13 cellular contexts compared by ENCODE assay signal in the genomic region with DNA sequence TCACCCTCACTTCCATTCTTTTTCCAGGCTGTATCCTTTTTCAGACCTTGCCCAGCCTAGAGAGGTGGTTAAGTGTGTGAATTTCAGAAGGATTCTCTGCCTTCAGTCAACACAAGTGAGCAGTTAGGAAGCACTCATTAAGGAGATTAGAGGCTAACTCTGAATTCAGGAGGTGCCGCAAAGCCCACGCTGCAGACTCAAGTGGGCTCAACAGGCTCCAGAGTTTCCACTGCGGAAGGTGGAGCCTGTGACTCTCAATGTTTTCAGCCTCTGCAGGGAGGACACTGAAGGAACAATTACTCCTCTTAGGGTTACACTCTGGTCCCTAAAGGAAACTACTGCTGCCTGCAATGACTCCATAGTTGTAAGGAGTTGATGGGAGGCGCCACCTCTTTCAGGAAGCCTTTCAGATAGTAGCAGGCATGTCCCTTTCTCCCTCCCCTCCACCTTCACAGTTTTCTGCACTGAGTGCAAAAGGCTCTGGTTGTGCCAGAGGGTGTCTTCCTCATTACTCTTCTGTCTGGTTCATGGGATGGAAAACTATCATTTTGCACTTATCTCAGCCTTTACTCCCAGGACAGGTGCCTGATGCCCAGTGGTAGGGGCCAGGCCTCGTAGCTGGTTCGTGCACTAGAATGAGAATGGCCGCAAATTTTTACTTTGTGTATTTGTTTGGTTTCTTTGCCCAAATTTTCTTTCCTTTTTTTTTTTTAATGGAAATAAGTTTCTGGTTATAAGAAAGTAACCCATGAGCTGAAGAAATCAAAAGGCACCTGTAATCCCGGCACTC. TPM values are rescaled to one million over a fixed set of nuclear protein-coding genes. Genes with fewer than 3 reads are reported as not detected.
DNase-seq lines count a peak whose midpoint lies in the region; ATAC-seq and TF ChIP-seq lines count a peak whose summit lies in the region.
"Had no signal": no experiment of that assay in that cellular context is flagged by ENCODE, and none has a peak within 500 bp of the region (broad histone marks: within the 10 kb centered on the region; RNA-seq: fewer than 3 reads in every experiment).

No MANE protein-coding gene starts in this region.

- H3K27ac ChIP-seq in CD4-positive, alpha-beta T cell (ENCODE audit: low read depth, low read length), result no peak overlapping the region
- H3K27ac ChIP-seq in SJCRH30 (peak overlapping the region; percentile 97), left ventricle myocardium inferior (replicated peaks) (peak overlapping the region; percentile 97), sigmoid colon (peak overlapping the region; percentile 87 to 94 (median 90))
- H3K27ac ChIP-seq: foreskin keratinocyte had no signal

- peak overlapping the region; percentile 62 for H3K27ac Mint-ChIP-seq in CD4-positive, alpha-beta T cell
- no peak overlapping the region for H3K27ac Mint-ChIP-seq in activated T-helper 2 cell treated with anti-CD3 and anti-CD28 coated beads, Interferon-gamma antibody, Interleukin-2, Interleukin-4, amounts not matched to agents 10 μg/mL and 5 μg/mL and 100 μg/mL, durations not matched to agents 14 hours and 24 hours and 36 hours
- H3K27ac Mint-ChIP-seq: activated CD4-positive, alpha-beta memory T cell treated with anti-CD3 and anti-CD28 coated beads for 36 hours; activated naive CD8-positive, alpha-beta T cell had no signal

- CTCF ChIA-PET in CD4-positive, alpha-beta T cell (lab: Charles Lee), result no interaction called here

- WGBS in sigmoid colon, 2 donors, result 90 to 92% methylated on average over 8 of the region's 8 CpGs

- no peak for DNase-seq in CD4-positive, alpha-beta T cell
- DNase-seq in SJCRH30, result no peak
- no peak for DNase-seq in left ventricle myocardium inferior
- no peak for DNase-seq in sigmoid colon
- no peak for DNase-seq in hepatic stellate cell (ENCODE audit: low spot score)
- no peak for DNase-seq in activated T-helper 2 cell treated with anti-CD3 and anti-CD28 coated beads, Interferon-gamma antibody, Interleukin-2, Interleukin-4, amounts not matched to agents 10 μg/mL and 5 μg/mL and 100 μg/mL, durations not matched to agents 14 hours and 24 hours and 36 hours (ENCODE audit: low spot score)
- DNase-seq in SW 1271 (lab: John Stamatoyannopoulos, UW), result no peak
- DNase-seq: activated CD4-positive, alpha-beta memory T cell treated with anti-CD3 and anti-CD28 coated beads for 36 hours; NCI-H2171; occipital lobe had no signal

- no peaks in the 10 kb centered on the region for H3K27me3 ChIP-seq in CD4-positive, alpha-beta T cell (ENCODE audit: control insufficient read depth, insufficient read depth, low read length)
- H3K27me3 ChIP-seq in SJCRH30 (no peaks in the 10 kb centered on the region), left ventricle myocardium inferior (ENCODE audit: low read depth) (no peaks in the 10 kb centered on the region), sigmoid colon (no peaks in the 10 kb centered on the region)

- H3K9me3 Mint-ChIP-seq in CD4-positive, alpha-beta T cell, result no peaks in the 10 kb centered on the region
- no peaks in the 10 kb centered on the region for H3K9me3 Mint-ChIP-seq in activated T-helper 2 cell treated with anti-CD3 and anti-CD28 coated beads, Interferon-gamma antibody, Interleukin-2, Interleukin-4, amounts not matched to agents 10 μg/mL and 5 μg/mL and 100 μg/mL, durations not matched to agents 14 hours and 24 hours and 36 hours
- H3K9me3 Mint-ChIP-seq: activated CD4-positive, alpha-beta memory T cell treated with anti-CD3 and anti-CD28 coated beads for 36 hours had no signal

- no peak overlapping the region for H3K4me3 ChIP-seq in SJCRH30
- H3K4me3 ChIP-seq in left ventricle myocardium inferior, result no peak overlapping the region
- no peak overlapping the region for H3K4me3 ChIP-seq in sigmoid colon

- no peak for TF ChIP-seq POLR2A in sigmoid colon (IDR thresholded peaks at IDR 0.05)

- TF ChIP-seq CTCF in CD4-positive, alpha-beta T cell (IDR thresholded peaks at IDR 0.05), result no peak
- no peak for TF ChIP-seq CTCF in left ventricle myocardium inferior (IDR thresholded peaks at IDR 0.05; ENCODE audit: borderline replicate concordance)
- TF ChIP-seq CTCF in sigmoid colon (IDR thresholded peaks at IDR 0.05), result no peak

- H3K27me3 Mint-ChIP-seq in CD4-positive, alpha-beta T cell, result no peaks in the 10 kb centered on the region
- H3K27me3 Mint-ChIP-seq in activated T-helper 2 cell treated with anti-CD3 and anti-CD28 coated beads, Interferon-gamma antibody, Interleukin-2, Interleukin-4, amounts not matched to agents 10 μg/mL and 5 μg/mL and 100 μg/mL, durations not matched to agents 14 hours and 24 hours and 36 hours (ENCODE audit: low read depth), result peaks cover 29% of the 10 kb centered on the region
- H3K27me3 Mint-ChIP-seq: activated CD4-positive, alpha-beta memory T cell treated with anti-CD3 and anti-CD28 coated beads for 36 hours; activated naive CD8-positive, alpha-beta T cell had no signal

- peaks cover 38% of the 10 kb centered on the region for H3K4me1 Mint-ChIP-seq in CD4-positive, alpha-beta T cell (ENCODE audit: low read depth)
- no peaks in the 10 kb centered on the region for H3K4me1 Mint-ChIP-seq in activated T-helper 2 cell treated with anti-CD3 and anti-CD28 coated beads, Interferon-gamma antibody, Interleukin-2, Interleukin-4, amounts not matched to agents 10 μg/mL and 5 μg/mL and 100 μg/mL, durations not matched to agents 14 hours and 24 hours and 36 hours (ENCODE audit: low read depth)

- H3K36me3 ChIP-seq in SJCRH30 (peaks cover 3% of the 10 kb centered on the region; the same call in 1 of the 2 replicates), left ventricle myocardium inferior (peaks cover 9% of the 10 kb centered on the region), sigmoid colon (no peaks in the 10 kb centered on the region)

- H3K4me3 Mint-ChIP-seq in CD4-positive, alpha-beta T cell, result no peak overlapping the region
- no peak overlapping the region for H3K4me3 Mint-ChIP-seq in activated T-helper 2 cell treated with anti-CD3 and anti-CD28 coated beads, Interferon-gamma antibody, Interleukin-2, Interleukin-4, amounts not matched to agents 10 μg/mL and 5 μg/mL and 100 μg/mL, durations not matched to agents 14 hours and 24 hours and 36 hours (ENCODE audit: low read depth)
- H3K4me3 Mint-ChIP-seq: activated CD4-positive, alpha-beta memory T cell treated with anti-CD3 and anti-CD28 coated beads for 36 hours; activated naive CD8-positive, alpha-beta T cell had no signal

- no peaks in the 10 kb centered on the region for H3K9me3 ChIP-seq in CD4-positive, alpha-beta T cell (ENCODE audit: control insufficient read depth, low read length)
- H3K9me3 ChIP-seq in SJCRH30 (replicated peaks) (no peaks in the 10 kb centered on the region), left ventricle myocardium inferior (replicated peaks) (no peaks in the 10 kb centered on the region), sigmoid colon (no peaks in the 10 kb centered on the region)

- ATAC-seq in CD4-positive, alpha-beta T cell (ENCODE audit: poor library complexity), result no peak
- ATAC-seq in activated CD4-positive, CD25-positive, alpha-beta regulatory T cell treated with anti-CD3 and anti-CD28 coated beads, Interleukin-2, amount 50 U/mL, for 24 hours, result no peak

- POLR2A ChIA-PET in CD4-positive, alpha-beta T cell (lab: Charles Lee), result no interaction called here

- H3K4me1 ChIP-seq in SJCRH30 (peaks cover 34% of the 10 kb centered on the region), left ventricle myocardium inferior (peaks cover 54% of the 10 kb centered on the region), sigmoid colon (peaks cover 0 to 56% (median 37%) of the 10 kb centered on the region in 4 donors)

- peaks cover 38% of the 10 kb centered on the region for H3K36me3 Mint-ChIP-seq in CD4-positive, alpha-beta T cell (ENCODE audit: low read depth)
- H3K36me3 Mint-ChIP-seq in activated T-helper 2 cell treated with anti-CD3 and anti-CD28 coated beads, Interferon-gamma antibody, Interleukin-2, Interleukin-4, amounts not matched to agents 10 μg/mL and 5 μg/mL and 100 μg/mL, durations not matched to agents 14 hours and 24 hours and 36 hours (ENCODE audit: low read depth), result no peaks in the 10 kb centered on the region
- H3K36me3 Mint-ChIP-seq: activated CD4-positive, alpha-beta memory T cell treated with anti-CD3 and anti-CD28 coated beads for 36 hours had no signal

- intact Hi-C loops in CD4-positive, alpha-beta T cell (cut with DNase I, micrococcal nuclease), result no loop called here
- intact Hi-C loops in left ventricle myocardium inferior (cut with micrococcal nuclease), result loop anchor here (10.0 kb wide), 1 partner anchor 130 kb away; the partner anchor contains the start of gene MAN1C1
- intact Hi-C loops in sigmoid colon (cut with DNase I), result loop anchor here (2.0 kb wide), 3 partner anchors 54 to 136 kb away; partner anchors contain the start of gene MAN1C1
- intact Hi-C loops in activated T-helper 2 cell treated with anti-CD3 and anti-CD28 coated beads, Interferon-gamma antibody, Interleukin-2, Interleukin-4, amounts not matched to agents 10 μg/mL and 5 μg/mL and 100 μg/mL, durations not matched to agents 14 hours and 24 hours and 36 hours (cut with micrococcal nuclease), result no loop called here

- no peak for TF ChIP-seq EP300 in sigmoid colon (IDR thresholded peaks at IDR 0.05)

RNA-seq across cellular contexts. Expression of gene SELENON, which starts 55.2 kb away (rescaled TPM):
- 10 to 100 TPM; 25.3 to 25.7 TPM for total RNA-seq in CD4-positive, alpha-beta T cell
- 63.1 and 64.3 TPM in 2 replicates for total RNA-seq in SJCRH30 (2014; rRNA removed; shearing (Covaris generic))
- 45.2 TPM for total RNA-seq in left ventricle myocardium inferior
- 10 to 100 TPM; 15.5 to 37.4 (median 19.7) TPM for total RNA-seq in sigmoid colon
- 10 to 100 TPM in 1 of 3 donors, 1 to 10 TPM in 2; 4.6 to 28.9 (median 6.6) TPM for polyA plus RNA-seq in sigmoid colon
- total RNA-seq in activated T-helper 2 cell treated with anti-CD3 and anti-CD28 coated beads, Interferon-gamma antibody, Interleukin-2, Interleukin-4, amounts not matched to agents 10 μg/mL and 5 μg/mL and 100 μg/mL, durations not matched to agents 14 hours and 24 hours and 36 hours, result 8.0 and 8.2 TPM in 2 replicates

Comparison
In these comparisons a context has a peak if more than half of its experiments do, and no peak if none do; other contexts are left out.
1. intact Hi-C loops: an anchor here in left ventricle myocardium inferior (10.0 kb wide) and sigmoid colon (2.0 kb wide); none called in CD4-positive, alpha-beta T cell and activated T-helper 2 cell treated with anti-CD3 and anti-CD28 coated beads, Interferon-gamma antibody, Interleukin-2, Interleukin-4, amounts not matched to agents 10 μg/mL and 5 μg/mL and 100 μg/mL, durations not matched to agents 14 hours and 24 hours and 36 hours.